In genomic region chr15:68376447-68377060, GRCh38 we compare ENCODE assay signal across 16 cellular contexts. TPM values are rescaled to one million over a fixed set of nuclear protein-coding genes. Genes with fewer than 3 reads are reported as not detected.
"Had no signal": no experiment of that assay in that cellular context is flagged by ENCODE, and none has a peak within 500 bp of the region (broad histone marks: within the 10 kb centered on the region; RNA-seq: fewer than 3 reads in every experiment).

No MANE protein-coding gene starts in this region.

- H3K9me3 ChIP-seq: breast epithelium, gastrocnemius medialis, heart right ventricle, transverse colon had no signal

- H3K36me3 ChIP-seq: breast epithelium, gastrocnemius medialis, heart right ventricle, transverse colon had no signal

- H3K27ac ChIP-seq: breast epithelium, gastrocnemius medialis, heart right ventricle, transverse colon had no signal

- H3K4me1 ChIP-seq: breast epithelium, gastrocnemius medialis, transverse colon had no signal

- ATAC-seq: gastrocnemius medialis; heart right ventricle; left ventricle myocardium superior; right cardiac atrium; stimulated activated memory B cell treated with anti-CD40 and anti-IgM and Interleukin-4, amounts not matched to agents 10 μg/mL and 1 μg/mL and 100 μg/mL, for 72 hours had no signal

- H3K27me3 ChIP-seq: breast epithelium, gastrocnemius medialis, heart right ventricle, transverse colon had no signal

- H3K4me3 ChIP-seq: breast epithelium, gastrocnemius medialis, heart right ventricle, smooth muscle cell, transverse colon had no signal

- H3K4me2 ChIP-seq: smooth muscle cell had no signal

- DNase-seq: activated B cell treated with CpG ODN at 0.5 μM for 24 hours; activated CD4-positive, alpha-beta T cell treated with anti-CD3 and anti-CD28 coated beads, Interleukin-2, amount 50 U/mL, for 4 hours; activated gamma-delta T cell treated with Interleukin-2 at 50 U/mL for 16 hours; aorta; effector CD4-positive, alpha-beta T cell; gastrocnemius medialis; heart right ventricle; left ventricle myocardium superior; SHP77; transverse colon had no signal

RNA-seq across cellular contexts. Expression of gene ITGA11, which starts 55.4 kb away (rescaled TPM):
- total RNA-seq: activated B cell treated with CpG ODN at 0.5 μM for 24 hours had no signal
- polyA plus RNA-seq: keratinocyte, neural cell had no signal
